Comparison of ENCODE assay signal across 24 cellular contexts in the genomic region with DNA sequence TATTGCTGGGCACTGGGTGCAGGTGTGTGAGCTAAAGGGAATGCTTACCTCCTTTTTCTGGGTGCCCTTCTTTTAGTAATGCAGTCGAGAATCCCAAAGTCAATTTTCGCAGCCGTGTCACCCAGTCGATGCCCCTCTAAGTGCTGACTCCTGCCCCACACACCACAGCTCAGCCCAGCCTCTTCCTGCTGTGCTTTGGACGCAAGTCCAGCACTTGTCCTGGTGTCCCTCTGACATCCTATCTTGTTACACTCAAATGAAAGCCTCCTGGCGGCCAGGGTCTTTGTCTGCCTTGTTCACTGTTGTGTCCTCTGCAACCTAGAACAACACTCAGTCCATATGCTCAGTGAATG. TPM values are rescaled to one million over a fixed set of nuclear protein-coding genes. Genes with fewer than 3 reads are reported as not detected.
DNase-seq lines count a peak whose midpoint lies in the region; ATAC-seq and TF ChIP-seq lines count a peak whose summit lies in the region.
"Had no signal": no experiment of that assay in that cellular context is flagged by ENCODE, and none has a peak within 500 bp of the region (broad histone marks: within the 10 kb centered on the region; RNA-seq: fewer than 3 reads in every experiment).

No MANE protein-coding gene starts in this region.

- WGBS in endodermal cell (ENCODE audit: insufficient coverage in 1 of 2, insufficient read length in 1 of 2), 2 experiments: 81 to 89% methylated on average over 4 to 6 of the region's 6 CpGs

- POLR2A ChIA-PET in CD4-positive, alpha-beta T cell (lab: Charles Lee): interaction anchor here (1.1 to 1.3 kb wide), 4 partner anchors 17 to 60 kb away, joined by 4 to 7 read pairs (median 6); no protein-coding TSS in a partner anchor

- H3K27ac Mint-ChIP-seq in T-helper 1 cell treated with Interleukin-12 subunit alpha and Interleukin-12 subunit beta and Interleukin-4 antibody, amounts not matched to agents 30 μg/mL and 1 μg/mL, for 36 hours: peak overlapping the region; percentile 17
- peak overlapping the region; percentile 83 for H3K27ac Mint-ChIP-seq in CD4-positive, alpha-beta T cell
- H3K27ac Mint-ChIP-seq in activated naive CD4-positive, alpha-beta T cell treated with anti-CD3 and anti-CD28 coated beads, Interleukin-2, amount 50 U/mL, for 72 hours: peak overlapping the region; percentile 63 to 82
- H3K27ac Mint-ChIP-seq in naive B cell: peak overlapping the region; percentile 23 to 92 (median 86)
- no peak overlapping the region for H3K27ac Mint-ChIP-seq in endodermal cell

- H3K9me3 ChIP-seq in CD4-positive, alpha-beta T cell (ENCODE audit: control insufficient read depth, low read length): no peaks in the 10 kb centered on the region
- H3K9me3 ChIP-seq in endodermal cell (ENCODE audit: control insufficient read depth, low read length): no peaks in the 10 kb centered on the region
- H3K9me3 ChIP-seq: Caco-2, neutrophil, transverse colon had no signal

- H3K4me1 Mint-ChIP-seq in T-helper 1 cell treated with Interleukin-12 subunit alpha and Interleukin-12 subunit beta and Interleukin-4 antibody, amounts not matched to agents 30 μg/mL and 1 μg/mL, for 36 hours (ENCODE audit: low read depth): peaks cover 87% of the 10 kb centered on the region
- H3K4me1 Mint-ChIP-seq in CD4-positive, alpha-beta T cell (ENCODE audit: low read depth): peaks cover 94% of the 10 kb centered on the region
- H3K4me1 Mint-ChIP-seq in naive B cell (peaks cover 24 to 49% (median 27%) of the 10 kb centered on the region in 3 donors), endodermal cell (peaks cover 8% of the 10 kb centered on the region)

- no peaks in the 10 kb centered on the region for H3K27me3 ChIP-seq in CD4-positive, alpha-beta T cell (ENCODE audit: control insufficient read depth, insufficient read depth, low read length)
- no peaks in the 10 kb centered on the region for H3K27me3 ChIP-seq in endodermal cell (ENCODE audit: control insufficient read depth, insufficient read depth, low read length, poor library complexity, severe bottlenecking)

- DNase-seq in T-helper 1 cell (no peak), naive B cell (no peak), endodermal cell (no peak), putamen (ENCODE audit: low spot score) (no peak), NCI-H2029 (lab: John Stamatoyannopoulos, UW) (no peak)
- no peak for DNase-seq in CD4-positive, alpha-beta T cell
- DNase-seq in activated naive CD4-positive, alpha-beta T cell treated with anti-CD3 and anti-CD28 coated beads, Interleukin-2, amount 50 U/mL, for 72 hours (ENCODE audit: low spot score in 2 of 2): no peak
- DNase-seq: activated CD8-positive, alpha-beta memory T cell treated with anti-CD3 and anti-CD28 coated beads, Interleukin-2, amount 50 U/mL, for 48 hours; Caco-2; DMS79 treated with DMSO at 0.1 percent for 48 hours; effector CD8-positive, alpha-beta T cell; foreskin melanocyte; hippocampal formation; Kasumi-1; left ventricle myocardium superior; midbrain; NCI-H1048; NCI-H187; transverse colon had no signal

- H3K9me3 Mint-ChIP-seq in T-helper 1 cell treated with Interleukin-12 subunit alpha and Interleukin-12 subunit beta and Interleukin-4 antibody, amounts not matched to agents 30 μg/mL and 1 μg/mL, for 36 hours: no peaks in the 10 kb centered on the region
- no peaks in the 10 kb centered on the region for H3K9me3 Mint-ChIP-seq in CD4-positive, alpha-beta T cell
- H3K9me3 Mint-ChIP-seq in activated naive CD4-positive, alpha-beta T cell treated with anti-CD3 and anti-CD28 coated beads, Interleukin-2, amount 50 U/mL, for 72 hours: peaks cover 4 to 6% of the 10 kb centered on the region in 2 donors
- H3K9me3 Mint-ChIP-seq in naive B cell: peaks cover 0 to 7% (median 2%) of the 10 kb centered on the region in 7 donors
- H3K9me3 Mint-ChIP-seq in endodermal cell: no peaks in the 10 kb centered on the region

- H3K27me3 Mint-ChIP-seq in T-helper 1 cell treated with Interleukin-12 subunit alpha and Interleukin-12 subunit beta and Interleukin-4 antibody, amounts not matched to agents 30 μg/mL and 1 μg/mL, for 36 hours (ENCODE audit: low read depth): no peaks in the 10 kb centered on the region
- H3K27me3 Mint-ChIP-seq in CD4-positive, alpha-beta T cell: no peaks in the 10 kb centered on the region
- H3K27me3 Mint-ChIP-seq in naive B cell (peaks cover 3 to 9% (median 8%) of the 10 kb centered on the region in 3 donors), endodermal cell (ENCODE audit: insufficient read depth) (peaks cover 6% of the 10 kb centered on the region)

- H3K9ac ChIP-seq in endodermal cell (ENCODE audit: extremely low read depth, low read length, poor library complexity, severe bottlenecking): no peak overlapping the region

- H3K4me1 ChIP-seq in endodermal cell (ENCODE audit: control insufficient read depth, insufficient read depth, low read length): peaks cover 7% of the 10 kb centered on the region
- H3K4me1 ChIP-seq: Caco-2 had no signal

- H3K27ac ChIP-seq in CD4-positive, alpha-beta T cell (ENCODE audit: low read depth, low read length): no peak overlapping the region
- no peak overlapping the region for H3K27ac ChIP-seq in endodermal cell (ENCODE audit: low read depth, low read length)
- H3K27ac ChIP-seq: 22Rv1, neutrophil, skin epidermis, transverse colon had no signal

- CTCF ChIA-PET in CD4-positive, alpha-beta T cell (lab: Charles Lee): interaction anchor here (1.3 kb wide), 1 partner anchor 25 kb away, joined by 4 read pairs; no protein-coding TSS in a partner anchor

- TF ChIP-seq CTCF in CD4-positive, alpha-beta T cell (IDR thresholded peaks at IDR 0.05): no peak
- TF ChIP-seq CTCF in endodermal cell (conservative IDR thresholded peaks at IDR 0.05): no peak

- H3K36me3 Mint-ChIP-seq in T-helper 1 cell treated with Interleukin-12 subunit alpha and Interleukin-12 subunit beta and Interleukin-4 antibody, amounts not matched to agents 30 μg/mL and 1 μg/mL, for 36 hours (ENCODE audit: low read depth): no peaks in the 10 kb centered on the region
- H3K36me3 Mint-ChIP-seq in CD4-positive, alpha-beta T cell (ENCODE audit: low read depth): no peaks in the 10 kb centered on the region
- peaks cover 7 to 9% of the 10 kb centered on the region in 2 donors for H3K36me3 Mint-ChIP-seq in activated naive CD4-positive, alpha-beta T cell treated with anti-CD3 and anti-CD28 coated beads, Interleukin-2, amount 50 U/mL, for 72 hours
- peaks cover 4 to 9% of the 10 kb centered on the region in 2 donors for H3K36me3 Mint-ChIP-seq in naive B cell
- no peaks in the 10 kb centered on the region for H3K36me3 Mint-ChIP-seq in endodermal cell (ENCODE audit: low read depth)

- H3K4me3 Mint-ChIP-seq in T-helper 1 cell treated with Interleukin-12 subunit alpha and Interleukin-12 subunit beta and Interleukin-4 antibody, amounts not matched to agents 30 μg/mL and 1 μg/mL, for 36 hours: no peak overlapping the region
- H3K4me3 Mint-ChIP-seq in CD4-positive, alpha-beta T cell: peak overlapping the region; percentile 22
- H3K4me3 Mint-ChIP-seq in naive B cell (peak overlapping the region in 1 of 8 donors; percentile 61), endodermal cell (no peak overlapping the region)

- H3K36me3 ChIP-seq in endodermal cell (ENCODE audit: control insufficient read depth, insufficient read depth, low read length): no peaks in the 10 kb centered on the region
- H3K36me3 ChIP-seq: neutrophil, transverse colon had no signal

- ATAC-seq in CD4-positive, alpha-beta T cell (ENCODE audit: poor library complexity): no peak
- no peak for ATAC-seq in activated naive CD4-positive, alpha-beta T cell treated with anti-CD3 and anti-CD28 coated beads, Interleukin-2, amount 50 U/mL, for 72 hours
- no peak for ATAC-seq in naive B cell (ENCODE audit: low read depth in 2 of 2)
- ATAC-seq: left ventricle myocardium superior had no signal

- intact Hi-C loops in CD4-positive, alpha-beta T cell (cut with DNase I, micrococcal nuclease): no loop called here

- no peak overlapping the region for H3K4me3 ChIP-seq in endodermal cell (ENCODE audit: low read length)
- H3K4me3 ChIP-seq: skin epidermis, transverse colon had no signal

RNA-seq across cellular contexts. Expression of a gene that starts 58.5 kb away (rescaled TPM):
- total RNA-seq in CD4-positive, alpha-beta T cell: 100 to 1,000 TPM; 202 to 209 TPM
- 100 to 1,000 TPM; 119 to 136 TPM for total RNA-seq in activated naive CD4-positive, alpha-beta T cell treated with anti-CD3 and anti-CD28 coated beads, Interleukin-2, amount 50 U/mL, for 72 hours
- polyA plus RNA-seq in naive B cell (ENCODE audit: low read depth in 6 of 6): 10 to 100 TPM; 14.7 to 28.7 (median 18.2) TPM
- total RNA-seq in endodermal cell: under 1 TPM; 0.24 to 0.31 TPM
- polyA plus RNA-seq in endodermal cell (2013, experiment 1 of 2): 0.14 TPM
- polyA plus RNA-seq in endodermal cell (2013, experiment 2 of 2): 0.17 TPM
- total RNA-seq: cerebellum had no signal

Comparison
In these comparisons a context has a peak if more than half of its experiments do, and no peak if none do; other contexts are left out.
1. RNA of a gene that starts 58.5 kb away (total RNA-seq): 202 to 209 TPM in CD4-positive, alpha-beta T cell and 119 to 136 TPM in activated naive CD4-positive, alpha-beta T cell treated with anti-CD3 and anti-CD28 coated beads, Interleukin-2, amount 50 U/mL, for 72 hours; 0.24 to 0.31 TPM in endodermal cell; every median in the first group is over 10 times any median in the second.